In genomic region chr20:42430525-42431046, GRCh38 we compare ENCODE assay signal across 16 cellular contexts.
DNase-seq lines count a peak whose midpoint lies in the region; ATAC-seq and TF ChIP-seq lines count a peak whose summit lies in the region.
"Had no signal": no experiment of that assay in that cellular context is flagged by ENCODE, and none has a peak within 500 bp of the region (broad histone marks: within the 10 kb centered on the region; RNA-seq: fewer than 3 reads in every experiment).

No MANE protein-coding gene starts in this region.

- H3K36me3 ChIP-seq in heart left ventricle (no peaks in the 10 kb centered on the region), neural cell (ENCODE audit: insufficient read depth, low read length) (no peaks in the 10 kb centered on the region)
- H3K36me3 ChIP-seq: BLaER1 had no signal

- H2AFZ ChIP-seq in neural cell (ENCODE audit: low read depth, low read length) = no peak overlapping the region
- H2AFZ ChIP-seq: GM23248 had no signal

- H3K4me1 ChIP-seq in right cardiac atrium (ENCODE audit: control insufficient read depth, insufficient read depth, low read length) = no peaks in the 10 kb centered on the region
- H3K4me1 ChIP-seq in heart left ventricle = peaks cover 0 to 15% (median 0%) of the 10 kb centered on the region in 12 donors
- H3K4me1 ChIP-seq: BLaER1, Caco-2 had no signal

- TF ChIP-seq POLR2A in heart left ventricle (IDR thresholded peaks at IDR 0.05) = no peak

- H3K9ac ChIP-seq in neural cell (ENCODE audit: low read length) = no peak overlapping the region
- H3K9ac ChIP-seq: BLaER1, GM23248 had no signal

- peak; percentile 70 for TF ChIP-seq EP300 in neural cell (conservative IDR thresholded peaks at IDR 0.05; ENCODE audit: poor library complexity, severe bottlenecking)

- TF ChIP-seq CTCF in heart left ventricle (IDR thresholded peaks at IDR 0.05) = no peak
- no peak for TF ChIP-seq CTCF in neural cell (IDR thresholded peaks at IDR 0.05; ENCODE audit: poor library complexity, severe bottlenecking)

- DNase-seq in right cardiac atrium (peak in 1 of 3 donors; percentile 38), heart left ventricle (no peak), retina (peak; percentile 33), NOMO-1 (lab: John Stamatoyannopoulos, UW; ENCODE audit: unreplicated experiment in 2 of 2) (no peak)
- DNase-seq in central memory CD4-positive, alpha-beta T cell = no peak
- DNase-seq: Caco-2; CD4-positive, CD25-positive, alpha-beta regulatory T cell; CD8-positive, alpha-beta T cell; DMS153; DND-41; GM23248; H7; HCEC 1CT had no signal

- H3K27me3 ChIP-seq in right cardiac atrium (ENCODE audit: control insufficient read depth, insufficient read depth) (no peaks in the 10 kb centered on the region), heart left ventricle (no peaks in the 10 kb centered on the region), neural cell (ENCODE audit: insufficient read depth, low read depth, low read length) (no peaks in the 10 kb centered on the region)
- H3K27me3 ChIP-seq: BLaER1 had no signal

- no peak for TF ChIP-seq RAD21 in neural cell (conservative IDR thresholded peaks at IDR 0.05)

- H3K9me2 ChIP-seq in neural cell (ENCODE audit: insufficient read depth, low read length) = no peaks in the 10 kb centered on the region

- no peaks in the 10 kb centered on the region for H3K9me3 ChIP-seq in right cardiac atrium (ENCODE audit: control insufficient read depth, low read length)
- no peaks in the 10 kb centered on the region for H3K9me3 ChIP-seq in heart left ventricle
- H3K9me3 ChIP-seq in neural cell (ENCODE audit: low read length) = no peaks in the 10 kb centered on the region
- H3K9me3 ChIP-seq: BLaER1, Caco-2 had no signal

- no peaks in the 10 kb centered on the region for H3F3A ChIP-seq in neural cell (ENCODE audit: insufficient read depth, low read length, poor library complexity, severe bottlenecking)

- H3K27ac ChIP-seq in right cardiac atrium (ENCODE audit: low read length) = no peak overlapping the region
- H3K27ac ChIP-seq in heart left ventricle = peak overlapping the region in 1 of 12 donors; percentile 27
- H3K27ac ChIP-seq in neural cell (ENCODE audit: low read length) = no peak overlapping the region
- H3K27ac ChIP-seq: BLaER1, C4-2B, GM23248 had no signal

- no peaks in the 10 kb centered on the region for H4K20me1 ChIP-seq in neural cell (ENCODE audit: insufficient read depth)
- H4K20me1 ChIP-seq: BLaER1 had no signal

- no peaks in the 10 kb centered on the region for H3K79me2 ChIP-seq in neural cell (replicated peaks; ENCODE audit: insufficient read depth, low read length)

- no peak overlapping the region for H3K4me2 ChIP-seq in neural cell (ENCODE audit: low read length)
- H3K4me2 ChIP-seq: BLaER1 had no signal

- H3K4me3 ChIP-seq in right cardiac atrium (ENCODE audit: low read length) (no peak overlapping the region), heart left ventricle (no peak overlapping the region), neural cell (ENCODE audit: low read length) (no peak overlapping the region)
- H3K4me3 ChIP-seq: BLaER1, GM23248 had no signal

- ATAC-seq in right cardiac atrium = peak; percentile 22 to 52
- no peak for ATAC-seq in heart left ventricle
- ATAC-seq: CD8-positive, alpha-beta T cell had no signal

- intact Hi-C loops in right cardiac atrium (cut with DNase I) = no loop called here
- intact Hi-C loops in heart left ventricle (cut with DNase I) = no loop called here

- WGBS in right cardiac atrium = 79% methylated on average over 4 of the region's 4 CpGs
- 83 to 87% (median 84%) methylated on average over 4 of the region's 4 CpGs for WGBS in heart left ventricle, 4 donors

TF ChIP-seq in neural cell, 6 proteins besides CTCF, POLR2A, EP300 and RAD21:
- TF ChIP-seq POLR2AphosphoS5 (IDR thresholded peaks at IDR 0.05) (peak; percentile 32), REST (IDR thresholded peaks at IDR 0.05; ENCODE audit: borderline replicate concordance) (no peak)

Comparison
In these comparisons a context has a peak if more than half of its experiments do, and no peak if none do; other contexts are left out.
1. ATAC-seq: peak in right cardiac atrium (2 of 2); none in heart left ventricle (0 of 4).